In genomic region chr6:126033696-126034095, GRCh38 we compare ENCODE assay signal across 8 cellular contexts. TPM values are rescaled to one million over a fixed set of nuclear protein-coding genes. Genes with fewer than 3 reads are reported as not detected.
A peak's percentile ranks its signal among the peaks of the same experiment; 100 is the strongest.
DNase-seq lines count a peak whose midpoint lies in the region; FAIRE-seq and TF ChIP-seq lines count a peak whose summit lies in the region.

No MANE protein-coding gene starts in this region.

- no peaks in the 10 kb centered on the region for H3K9me3 Mint-ChIP-seq in activated CD4-positive, alpha-beta T cell treated with anti-CD3 and anti-CD28 coated beads, Interleukin-2, amount 10 ng/mL, durations not matched to agents 7 days and 5 days

- intact Hi-C loops in spleen (cut with DNase I; ENCODE audit: low total_unique reads) = no loop called here

- DNase-seq in activated CD4-positive, alpha-beta T cell treated with anti-CD3 and anti-CD28 coated beads, Interleukin-2, amount 10 ng/mL, durations not matched to agents 7 days and 5 days = peak; percentile 27
- no peak for DNase-seq in activated CD4-positive, alpha-beta T cell treated with anti-CD3 and anti-CD28 coated beads, Interleukin-2, amount 50 U/mL, for 1 hour
- DNase-seq in HAP-1 (ENCODE audit: low spot score in 2 of 2) = peak; percentile 30 to 36
- DNase-seq in Kasumi-1 (lab: John Stamatoyannopoulos, UW) = peak; percentile 91 to 93
- peak; percentile 6 for DNase-seq in germinal center (ENCODE audit: low spot score)
- peak; percentile 27 for DNase-seq in putamen (ENCODE audit: low spot score)
- DNase-seq in spleen = no peak

- H3K27me3 ChIP-seq in HAP-1 (ENCODE audit: low read depth) = no peaks in the 10 kb centered on the region
- H3K27me3 ChIP-seq in spleen (replicated peaks in 1 of 7) = no peaks in the 10 kb centered on the region

- H3K4me1 ChIP-seq in HAP-1 (no peaks in the 10 kb centered on the region), spleen (no peaks in the 10 kb centered on the region)

- no peak overlapping the region for H3K27ac Mint-ChIP-seq in activated CD4-positive, alpha-beta T cell treated with anti-CD3 and anti-CD28 coated beads, Interleukin-2, amount 10 ng/mL, durations not matched to agents 7 days and 5 days

- H3K4me1 Mint-ChIP-seq in activated CD4-positive, alpha-beta T cell treated with anti-CD3 and anti-CD28 coated beads, Interleukin-2, amount 10 ng/mL, durations not matched to agents 7 days and 5 days = peaks cover 6% of the 10 kb centered on the region

- 13 to 27% (median 17%) methylated on average over 3 of the region's 3 CpGs for WGBS in spleen, 5 donors

- no peak overlapping the region for H3K4me3 Mint-ChIP-seq in activated CD4-positive, alpha-beta T cell treated with anti-CD3 and anti-CD28 coated beads, Interleukin-2, amount 10 ng/mL, durations not matched to agents 7 days and 5 days

- FAIRE-seq in TTC549 (lab: Jason Lieb, UNC) = peak; percentile 81

- peaks cover 13% of the 10 kb centered on the region for H3K36me3 Mint-ChIP-seq in activated CD4-positive, alpha-beta T cell treated with anti-CD3 and anti-CD28 coated beads, Interleukin-2, amount 10 ng/mL, durations not matched to agents 7 days and 5 days (ENCODE audit: low read depth)

- in situ Hi-C loops in HAP-1 (cut with MboI; ENCODE audit: low sequenced_read_pairs) = no loop called here

- TF ChIP-seq POLR2A in spleen (IDR thresholded peaks at IDR 0.05) = no peak

- TF ChIP-seq CTCF in spleen (IDR thresholded peaks at IDR 0.05 in 8 of 11, conservative IDR thresholded peaks at IDR 0.05 in 3 of 11) = peak in 4 of 11 experiments; percentile 13 to 40 (median 26)

- CTCF ChIA-PET in activated CD4-positive, alpha-beta T cell treated with anti-CD3 and anti-CD28 coated beads, Interleukin-2, amount 10 ng/mL, durations not matched to agents 7 days and 5 days (lab: Charles Lee) = interaction anchor here (0.6 kb wide), 1 partner anchor 82 kb away, joined by 3 read pairs; no protein-coding TSS in a partner anchor

- POLR2A ChIA-PET in activated CD4-positive, alpha-beta T cell treated with anti-CD3 and anti-CD28 coated beads, Interleukin-2, amount 10 ng/mL, durations not matched to agents 7 days and 5 days (lab: Charles Lee) = no interaction called here

- H3K9me3 ChIP-seq in HAP-1 = no peaks in the 10 kb centered on the region
- H3K9me3 ChIP-seq in spleen = no peaks in the 10 kb centered on the region

- H3K36me3 ChIP-seq in HAP-1 (replicated peaks) = peaks cover 10% of the 10 kb centered on the region
- peaks cover 0 to 87% (median 11%) of the 10 kb centered on the region in 6 donors for H3K36me3 ChIP-seq in spleen

- H3K27me3 Mint-ChIP-seq in activated CD4-positive, alpha-beta T cell treated with anti-CD3 and anti-CD28 coated beads, Interleukin-2, amount 10 ng/mL, durations not matched to agents 7 days and 5 days = no peaks in the 10 kb centered on the region

- H3K27ac ChIP-seq in spleen = no peak overlapping the region

- no peak overlapping the region for H3K4me3 ChIP-seq in HAP-1
- no peak overlapping the region for H3K4me3 ChIP-seq in spleen

RNA-seq across cellular contexts. Expression of gene TRMT11, which starts 47.4 kb away (rescaled TPM):
- total RNA-seq in activated CD4-positive, alpha-beta T cell treated with anti-CD3 and anti-CD28 coated beads, Interleukin-2, amount 10 ng/mL, durations not matched to agents 7 days and 5 days = 10 to 100 TPM; 15.1 to 16.3 TPM
- 10 to 100 TPM; 18.4 to 37.7 (median 23.8) TPM for total RNA-seq in spleen
- polyA plus RNA-seq in spleen = 10 to 100 TPM; 10.7 to 16.5 (median 11.1) TPM

Comparison
In these comparisons a context has a peak if more than half of its experiments do, and no peak if none do; other contexts are left out.
1. DNase-seq: peak in activated CD4-positive, alpha-beta T cell treated with anti-CD3 and anti-CD28 coated beads, Interleukin-2, amount 10 ng/mL, durations not matched to agents 7 days and 5 days (single experiment), HAP-1 (2 of 2), Kasumi-1 (2 of 2), germinal center (single experiment) and putamen (single experiment); none in activated CD4-positive, alpha-beta T cell treated with anti-CD3 and anti-CD28 coated beads, Interleukin-2, amount 50 U/mL, for 1 hour (single experiment) and spleen (single experiment).